In genomic region chr11:17730608-17731462, GRCh38 we compare ENCODE assay signal across 1 cellular context.
TF ChIP-seq lines count a peak whose summit lies in the region.

No MANE protein-coding gene starts in this region.

TF ChIP-seq in HEK293, 187 proteins besides CTCF, POLR2A, EP300 and RAD21 (continued from another document):
- TF ChIP-seq YY2 (tag by site-specific recombination; IDR thresholded peaks at IDR 0.05) (no peak), SP3 (tag by site-specific recombination; IDR thresholded peaks at IDR 0.05) (no peak), ZNF175 (tag by site-specific recombination; IDR thresholded peaks at IDR 0.05) (no peak), ZNF621 (tag by site-specific recombination; IDR thresholded peaks at IDR 0.05) (no peak), GLI4 (tag by site-specific recombination; IDR thresholded peaks at IDR 0.05) (no peak), ZBTB49 (tag by site-specific recombination; IDR thresholded peaks at IDR 0.05; ENCODE audit: low read depth) (no peak), SCRT1 (tag by site-specific recombination; IDR thresholded peaks at IDR 0.05; ENCODE audit: borderline replicate concordance) (no peak), ZNF23 (tag by site-specific recombination; IDR thresholded peaks at IDR 0.05; ENCODE audit: borderline replicate concordance) (no peak), YY1 (tag by site-specific recombination; IDR thresholded peaks at IDR 0.05) (no peak), ZNF768 (tag by site-specific recombination; IDR thresholded peaks at IDR 0.05) (no peak), ZNF777 (tag by site-specific recombination; IDR thresholded peaks at IDR 0.05; ENCODE audit: borderline replicate concordance) (no peak)
